ENCODE assay signal across 8 cellular contexts in genomic region chr17:81238815-81239713, GRCh38. TPM values are rescaled to one million over a fixed set of nuclear protein-coding genes. Genes with fewer than 3 reads are reported as not detected.
DNase-seq lines count a peak whose midpoint lies in the region; ATAC-seq lines count a peak whose summit lies in the region.

TSS of gene NDUFAF8 (plus strand) at chr17:81239318. CDS start at chr17:81239364, 46 bp downstream.
TSS of gene TEPSIN (minus strand) at chr17:81239055. CDS start at chr17:81239033, 22 bp downstream.

- H3K14ac ChIP-seq in mesenchymal stem cell (ENCODE audit: low read length in 2 of 2), result peak within 1 kb of the TSS in 1 of 2 experiments; percentile 94

- peak within 1 kb of the TSS; percentile 92 for H4K8ac ChIP-seq in mesenchymal stem cell (ENCODE audit: low read length)

- H2BK5ac ChIP-seq in mesenchymal stem cell (ENCODE audit: low read depth, low read length, poor library complexity, severe bottlenecking), result peak within 1 kb of the TSS; percentile 69

- peak within 1 kb of the TSS; percentile 56 for H2BK15ac ChIP-seq in mesenchymal stem cell (ENCODE audit: low read depth, poor library complexity, severe bottlenecking)

- peak; percentile 91 for ATAC-seq in GM21381 (IDR thresholded peaks at IDR 0.05; ENCODE audit: unreplicated experiment)
- peak; percentile 98 for ATAC-seq in activated CD8-positive, alpha-beta memory T cell treated with anti-CD3 and anti-CD28 coated beads, Interleukin-2, amount 10 ng/mL, durations not matched to agents 7 days and 5 days

- WGBS in mesenchymal stem cell, result under 1% methylated on average over 90 of the region's 100 CpGs

- H3K27me3 Mint-ChIP-seq in activated CD8-positive, alpha-beta memory T cell treated with anti-CD3 and anti-CD28 coated beads, Interleukin-2, amount 10 ng/mL, durations not matched to agents 7 days and 5 days, result no peaks in the 10 kb centered on the region

- peak within 1 kb of the TSS; percentile 92 for H3K4me2 ChIP-seq in mesenchymal stem cell (ENCODE audit: low read length, poor library complexity, severe bottlenecking)

- no peaks in the 10 kb centered on the region for H3K9me3 ChIP-seq in NT2/D1 (ENCODE audit: insufficient read depth, low read length)
- no peaks in the 10 kb centered on the region for H3K9me3 ChIP-seq in endocrine pancreas (ENCODE audit: control insufficient read depth, low read length)
- no peaks in the 10 kb centered on the region for H3K9me3 ChIP-seq in mesenchymal stem cell (ENCODE audit: control insufficient read depth, low read length)

- peak within 1 kb of the TSS; percentile 81 for H3K4me3 ChIP-seq in NT2/D1 (ENCODE audit: insufficient read length, low read depth)
- H3K4me3 ChIP-seq in endocrine pancreas (ENCODE audit: control insufficient read depth, insufficient read depth, low read length), result peak within 1 kb of the TSS; percentile 4
- peak within 1 kb of the TSS; percentile 94 to 98 for H3K4me3 ChIP-seq in mesenchymal stem cell (ENCODE audit: insufficient read depth in 1 of 2, low read depth in 1 of 2, low read length in 2 of 2)

- DNase-seq in COR-L47 (lab: John Stamatoyannopoulos, UW), result peak; percentile 99
- peak in 75 of 76 experiments; percentile 71 to 99 (median 96) for DNase-seq in HUDEP-2 (lab: John Stamatoyannopoulos, UW; ENCODE audit: unreplicated experiment in 76 of 76)
- DNase-seq in NT2/D1 (ENCODE audit: low read depth, low spot score), result peak; percentile 96
- peak; percentile 98 for DNase-seq in activated CD8-positive, alpha-beta memory T cell treated with anti-CD3 and anti-CD28 coated beads, Interleukin-2, amount 10 ng/mL, durations not matched to agents 7 days and 5 days
- peak; percentile 100 for DNase-seq in mesenchymal stem cell
- peak; percentile 90 for DNase-seq in stimulated activated CD8-positive, alpha-beta memory T cell treated with anti-CD3 and anti-CD28 coated beads, Interleukin-12 subunit alpha, Interleukin-12 subunit beta, amount 100 ng/mL, for 4 hours (ENCODE audit: low read depth)

- peaks cover 23% of the 10 kb centered on the region for H3K4me1 ChIP-seq in NT2/D1 (ENCODE audit: insufficient read depth, insufficient read length)
- H3K4me1 ChIP-seq in endocrine pancreas (ENCODE audit: control insufficient read depth, insufficient read depth, low read length), result no peaks in the 10 kb centered on the region
- H3K4me1 ChIP-seq in mesenchymal stem cell (ENCODE audit: control insufficient read depth, insufficient read depth, low read depth, low read length), result peaks cover 43% of the 10 kb centered on the region

- H2AK5ac ChIP-seq in mesenchymal stem cell (ENCODE audit: low read length, severe bottlenecking), result peak within 1 kb of the TSS; percentile 13

- H3K4ac ChIP-seq in mesenchymal stem cell (ENCODE audit: low read depth in 1 of 2, low read length in 2 of 2), result peak within 1 kb of the TSS; percentile 84 to 88

- H3K9ac ChIP-seq in NT2/D1 (ENCODE audit: insufficient read length, low read depth), result peak within 1 kb of the TSS; percentile 98
- H3K9ac ChIP-seq in endocrine pancreas (ENCODE audit: control insufficient read depth, insufficient read depth, low read length), result peak within 1 kb of the TSS; percentile 71
- peak within 1 kb of the TSS; percentile 93 for H3K9ac ChIP-seq in mesenchymal stem cell (ENCODE audit: low read length)

- H3K36me3 ChIP-seq in NT2/D1 (ENCODE audit: insufficient read depth, insufficient read length, low read length), result peaks cover 58% of the 10 kb centered on the region
- no peaks in the 10 kb centered on the region for H3K36me3 ChIP-seq in endocrine pancreas (ENCODE audit: control insufficient read depth, insufficient read depth, low read length)
- H3K36me3 ChIP-seq in mesenchymal stem cell (ENCODE audit: control insufficient read depth in 1 of 2, insufficient read depth in 2 of 2, low read depth in 1 of 2, low read length in 2 of 2), result peaks cover 17 to 59% of the 10 kb centered on the region in 2 experiments

- CTCF ChIA-PET in activated CD8-positive, alpha-beta memory T cell treated with anti-CD3 and anti-CD28 coated beads, Interleukin-2, amount 10 ng/mL, durations not matched to agents 7 days and 5 days (lab: Charles Lee), result interaction anchor here (1.0 to 1.7 kb wide), 10 partner anchors 10 to 812 kb away, joined by 3 to 8 read pairs (median 5); partner anchors contain the start of gene CEP131

- peaks cover 35% of the 10 kb centered on the region for H3K4me1 Mint-ChIP-seq in activated CD8-positive, alpha-beta memory T cell treated with anti-CD3 and anti-CD28 coated beads, Interleukin-2, amount 10 ng/mL, durations not matched to agents 7 days and 5 days

- peaks cover 4% of the 10 kb centered on the region for H3K36me3 Mint-ChIP-seq in activated CD8-positive, alpha-beta memory T cell treated with anti-CD3 and anti-CD28 coated beads, Interleukin-2, amount 10 ng/mL, durations not matched to agents 7 days and 5 days

- peak within 1 kb of the TSS in 1 of 2 experiments; percentile 21 for H2BK12ac ChIP-seq in mesenchymal stem cell (ENCODE audit: low read length in 2 of 2)

- H3K4me3 Mint-ChIP-seq in activated CD8-positive, alpha-beta memory T cell treated with anti-CD3 and anti-CD28 coated beads, Interleukin-2, amount 10 ng/mL, durations not matched to agents 7 days and 5 days, result peak within 1 kb of the TSS; percentile 88

- H3K23ac ChIP-seq in mesenchymal stem cell (ENCODE audit: low read length in 2 of 2), result peak within 1 kb of the TSS in 1 of 2 experiments; percentile 99

- H3K18ac ChIP-seq in mesenchymal stem cell (ENCODE audit: low read depth in 1 of 2, low read length in 2 of 2), result peak within 1 kb of the TSS; percentile 76 to 92

- peak within 1 kb of the TSS; percentile 43 for H2BK120ac ChIP-seq in mesenchymal stem cell (ENCODE audit: low read depth, low read length)

- H3K79me1 ChIP-seq in mesenchymal stem cell (replicated peaks; ENCODE audit: low read length, poor library complexity, severe bottlenecking), result peaks cover 64% of the 10 kb centered on the region

- peak within 1 kb of the TSS; percentile 94 for H4K91ac ChIP-seq in mesenchymal stem cell (ENCODE audit: low read length)

- peak within 1 kb of the TSS; percentile 73 for H3K27ac ChIP-seq in mesenchymal stem cell (ENCODE audit: low read length, poor library complexity, severe bottlenecking)

- H3K9me3 Mint-ChIP-seq in activated CD8-positive, alpha-beta memory T cell treated with anti-CD3 and anti-CD28 coated beads, Interleukin-2, amount 10 ng/mL, durations not matched to agents 7 days and 5 days (ENCODE audit: low read depth), result no peaks in the 10 kb centered on the region

- H3K27ac Mint-ChIP-seq in activated CD8-positive, alpha-beta memory T cell treated with anti-CD3 and anti-CD28 coated beads, Interleukin-2, amount 10 ng/mL, durations not matched to agents 7 days and 5 days, result peak within 1 kb of the TSS; percentile 88

- peak within 1 kb of the TSS; percentile 83 for H2AFZ ChIP-seq in mesenchymal stem cell (ENCODE audit: low read depth, low read length)

- H3K27me3 ChIP-seq in NT2/D1 (ENCODE audit: insufficient read depth, insufficient read length) (no peaks in the 10 kb centered on the region), endocrine pancreas (ENCODE audit: control insufficient read depth, insufficient read depth, low read length) (no peaks in the 10 kb centered on the region), mesenchymal stem cell (ENCODE audit: control insufficient read depth in 1 of 2, insufficient read depth in 1 of 2, low read length in 2 of 2) (no peaks in the 10 kb centered on the region)

RNA-seq across cellular contexts. Expression of gene NDUFAF8, which starts in this region (rescaled TPM):
- total RNA-seq in activated CD8-positive, alpha-beta memory T cell treated with anti-CD3 and anti-CD28 coated beads, Interleukin-2, amount 10 ng/mL, durations not matched to agents 7 days and 5 days, result 10 to 100 TPM; 41.6 to 53.7 TPM
- 206 TPM for polyA plus RNA-seq in mesenchymal stem cell (2013, experiment 1 of 2)
- 215 TPM for polyA plus RNA-seq in mesenchymal stem cell (2013, experiment 2 of 2)

RNA-seq across cellular contexts. Expression of gene TEPSIN, which starts in this region (rescaled TPM):
- 10 to 100 TPM; 53.6 to 56.3 TPM for total RNA-seq in activated CD8-positive, alpha-beta memory T cell treated with anti-CD3 and anti-CD28 coated beads, Interleukin-2, amount 10 ng/mL, durations not matched to agents 7 days and 5 days
- polyA plus RNA-seq in mesenchymal stem cell (2013, experiment 1 of 2), result 17.7 TPM
- 18.9 TPM for polyA plus RNA-seq in mesenchymal stem cell (2013, experiment 2 of 2)

Comparison
In these comparisons a context has a peak if more than half of its experiments do, and no peak if none do; other contexts are left out.
1. Peak in every context shown above with its lines: DNase-seq, ATAC-seq, H3K4me3 ChIP-seq and H3K27ac ChIP-seq.
2. H3K4me3 ChIP-seq: peak in every context shown above with its lines; median percentile 96 in mesenchymal stem cell; 81 in NT2/D1; 4 in endocrine pancreas.